18 cellular contexts compared by ENCODE assay signal in the genomic region with DNA sequence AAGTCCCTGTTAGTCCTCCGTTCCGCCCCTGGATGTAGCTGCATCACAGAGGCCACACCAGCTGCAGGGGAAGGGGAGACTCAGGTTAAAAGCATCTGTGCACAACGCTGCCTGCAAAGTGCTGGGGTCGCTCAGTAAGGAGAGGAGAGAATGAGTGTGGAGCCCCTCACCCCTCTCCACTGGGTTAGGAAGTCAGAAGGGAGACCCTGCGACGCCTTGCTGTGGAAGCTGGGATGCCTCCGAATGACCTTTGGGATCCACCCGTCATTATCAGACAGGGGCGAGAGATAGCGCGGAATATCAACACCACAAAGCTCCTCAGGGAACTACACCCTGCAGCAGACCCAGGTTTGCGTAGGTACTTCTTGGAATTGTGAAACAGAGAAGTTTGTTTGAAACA.
DNase-seq lines count a peak whose midpoint lies in the region; ATAC-seq and TF ChIP-seq lines count a peak whose summit lies in the region.
"Had no signal": no experiment of that assay in that cellular context is flagged by ENCODE, and none has a peak within 500 bp of the region (broad histone marks: within the 10 kb centered on the region; RNA-seq: fewer than 3 reads in every experiment).

No MANE protein-coding gene starts in this region.

- peak; percentile 25 for DNase-seq in activated CD8-positive, alpha-beta memory T cell treated with anti-CD3 and anti-CD28 coated beads, Interleukin-2, amount 50 U/mL, for 48 hours
- no peak for DNase-seq in activated CD8-positive, alpha-beta memory T cell treated with anti-CD3 and anti-CD28 coated beads, Interleukin-2, amount 50 U/mL, for 4 hours
- DNase-seq in RWPE2 (ENCODE audit: low spot score) = peak; percentile 17
- DNase-seq in left lobe of liver (ENCODE audit: low spot score) = peak; percentile 16
- peak; percentile 6 for DNase-seq in stimulated activated CD8-positive, alpha-beta memory T cell treated with anti-CD3 and anti-CD28 coated beads, Interleukin-4, amount 100 ng/mL, for 48 hours
- DNase-seq in AG08396 (ENCODE audit: low spot score) = no peak
- DNase-seq in KG1 (lab: John Stamatoyannopoulos, UW) = no peak
- no peak for DNase-seq in NCI-H345 (lab: John Stamatoyannopoulos, UW)
- DNase-seq: 8988T; CD4-positive, CD25-positive, alpha-beta regulatory T cell; COR-L47; DMS 273 treated with DMSO at 0.1 percent for 48 hours; DND-41; NCI-H1092 treated with DMSO at 0.1 percent for 48 hours; NCI-H2081; NCI-H2171 treated with DMSO at 0.1 percent for 48 hours; NCI-H748 treated with DMSO at 0.1 percent for 48 hours; SHP77 had no signal

- H3K4me3 ChIP-seq in RWPE2 (ENCODE audit: severe bottlenecking) = no peak overlapping the region

- no peak overlapping the region for H3K27ac ChIP-seq in RWPE2 (ENCODE audit: poor library complexity, severe bottlenecking)

- no peaks in the 10 kb centered on the region for H3K9me3 ChIP-seq in RWPE2 (ENCODE audit: severe bottlenecking)

- H3K4me1 ChIP-seq in RWPE2 (ENCODE audit: insufficient read depth, poor library complexity, severe bottlenecking) = no peaks in the 10 kb centered on the region

- no peaks in the 10 kb centered on the region for H3K36me3 ChIP-seq in RWPE2 (ENCODE audit: low read depth)

- ATAC-seq in RWPE2 (ENCODE audit: low read depth) (no peak), left lobe of liver (no peak)

- TF ChIP-seq CTCF in RWPE2 (IDR thresholded peaks at IDR 0.05; ENCODE audit: poor library complexity, severe bottlenecking) = no peak

- H3K27me3 ChIP-seq in RWPE2 (ENCODE audit: insufficient read depth, poor library complexity, severe bottlenecking) = peaks cover 23% of the 10 kb centered on the region

Comparison
In these comparisons a context has a peak if more than half of its experiments do, and no peak if none do; other contexts are left out.
1. DNase-seq: peak in activated CD8-positive, alpha-beta memory T cell treated with anti-CD3 and anti-CD28 coated beads, Interleukin-2, amount 50 U/mL, for 48 hours (single experiment), RWPE2 (single experiment), left lobe of liver (single experiment) and stimulated activated CD8-positive, alpha-beta memory T cell treated with anti-CD3 and anti-CD28 coated beads, Interleukin-4, amount 100 ng/mL, for 48 hours (single experiment); none in activated CD8-positive, alpha-beta memory T cell treated with anti-CD3 and anti-CD28 coated beads, Interleukin-2, amount 50 U/mL, for 4 hours (single experiment), AG08396 (single experiment), KG1 (single experiment) and NCI-H345 (single experiment).